In the genomic region with DNA sequence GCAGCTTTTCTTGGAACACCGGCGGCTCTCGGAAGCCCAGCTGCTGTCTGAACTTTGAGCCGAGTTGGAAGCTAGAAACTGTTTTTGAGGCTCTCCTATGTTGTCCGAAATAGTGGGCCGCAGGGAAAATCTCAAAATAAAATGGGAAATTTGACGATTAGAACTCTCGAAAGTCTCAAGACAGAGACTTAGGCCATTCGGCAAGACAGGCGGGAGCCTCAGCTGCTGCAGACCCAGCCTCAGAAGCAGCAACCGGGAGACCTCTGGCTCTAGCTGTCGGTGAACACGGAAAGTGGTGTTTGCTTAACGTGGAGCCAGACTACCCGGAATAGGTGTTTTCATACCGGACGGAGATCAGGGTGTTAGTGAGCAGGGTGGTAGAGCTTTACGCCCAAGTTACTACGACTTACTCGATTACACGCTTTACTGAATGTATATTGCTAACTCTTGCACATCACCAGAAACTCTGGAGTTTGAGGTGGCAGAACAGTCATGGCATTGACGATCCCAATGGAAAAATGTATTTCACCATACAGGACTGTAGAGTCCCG, we compare ENCODE assay signal across 7 cellular contexts. TPM values are rescaled to one million over a fixed set of nuclear protein-coding genes. Genes with fewer than 3 reads are reported as not detected.
DNase-seq lines count a peak whose midpoint lies in the region; ATAC-seq, FAIRE-seq and TF ChIP-seq lines count a peak whose summit lies in the region.

No MANE protein-coding gene starts in this region.

- no peak for TF ChIP-seq EP300 in Ishikawa (IDR thresholded peaks at IDR 0.05; ENCODE audit: borderline replicate concordance)

- peak overlapping the region; percentile 89 for H3K4me3 Mint-ChIP-seq in memory B cell

- H3K9me3 Mint-ChIP-seq in memory B cell, result no peaks in the 10 kb centered on the region

- FAIRE-seq in bronchial epithelial cell (lab: Jason Lieb, UNC), result no peak

- TF ChIP-seq CTCF in bronchial epithelial cell (IDR thresholded peaks at IDR 0.05; ENCODE audit: insufficient read depth, low read length, severe bottlenecking), result no peak

- H3K36me3 ChIP-seq in bronchial epithelial cell (ENCODE audit: control insufficient read depth, insufficient read depth, low read length), result peaks cover 27% of the 10 kb centered on the region

- peak overlapping the region; percentile 96 for H3K27ac Mint-ChIP-seq in memory B cell

- ATAC-seq in GM18861 (IDR thresholded peaks at IDR 0.05; ENCODE audit: unreplicated experiment) (peak; percentile 2), memory B cell (ENCODE audit: low read depth) (no peak)

- H3K27me3 ChIP-seq in bronchial epithelial cell (ENCODE audit: control insufficient read depth, insufficient read depth, low read length), result no peaks in the 10 kb centered on the region

- DNase-seq in bronchial epithelial cell (ENCODE audit: low read depth), result peak; percentile 28
- no peak for DNase-seq in memory B cell (ENCODE audit: low spot score in 2 of 2)
- no peak for DNase-seq in GM19240 (ENCODE audit: insufficient read length, low spot score)
- DNase-seq in activated CD4-positive, CD25-positive, alpha-beta regulatory T cell treated with anti-CD3 and anti-CD28 coated beads, Interleukin-2, amount 50 U/mL, for 72 hours, result no peak
- no peak for DNase-seq in NCI-H510A (lab: John Stamatoyannopoulos, UW)

- H3K36me3 Mint-ChIP-seq in memory B cell, result peaks cover 6% of the 10 kb centered on the region

- no peak for TF ChIP-seq RAD21 in Ishikawa (IDR thresholded peaks at IDR 0.05; ENCODE audit: low read depth)

- H3K27me3 Mint-ChIP-seq in memory B cell, result no peaks in the 10 kb centered on the region

- peaks cover 11% of the 10 kb centered on the region for H3K4me1 Mint-ChIP-seq in memory B cell

- H3K4me3 ChIP-seq in bronchial epithelial cell (ENCODE audit: low read depth, low read length), result peak overlapping the region; percentile 59

TF ChIP-seq in Ishikawa, 13 proteins besides CTCF, POLR2A, EP300 and RAD21:
- no peak for TF ChIP-seq ZBTB7A (IDR thresholded peaks at IDR 0.05; ENCODE audit: low read depth)
- peak; percentile 56; the same call in 1 of the 2 replicates for TF ChIP-seq FOXM1 (IDR thresholded peaks at IDR 0.05; ENCODE audit: borderline replicate concordance, low read depth)

RNA-seq across cellular contexts. Expression of a gene that starts 0.4 kb away (rescaled TPM):
- 81.4 and 102 TPM in 2 replicates for total RNA-seq in bronchial epithelial cell

RNA-seq across cellular contexts. Expression of a gene that starts 21.9 kb away (rescaled TPM):
- 6.1 and 6.6 TPM in 2 replicates for total RNA-seq in bronchial epithelial cell

RNA-seq across cellular contexts. Expression of a gene that starts 32.9 kb away (rescaled TPM):
- 41.3 and 63.9 TPM in 2 replicates for total RNA-seq in bronchial epithelial cell
